ENCODE assay signal across 8 cellular contexts in genomic region chr10:28241766-28242399, GRCh38.
DNase-seq lines count a peak whose midpoint lies in the region; ATAC-seq and TF ChIP-seq lines count a peak whose summit lies in the region.

No MANE protein-coding gene starts in this region.

- TF ChIP-seq CTCF in Calu3 (IDR thresholded peaks at IDR 0.05; ENCODE audit: unreplicated experiment) = peak; percentile 82
- peak; percentile 88 to 94 for TF ChIP-seq CTCF in tibial artery (IDR thresholded peaks at IDR 0.05)

- no peaks in the 10 kb centered on the region for H3K36me3 Mint-ChIP-seq in Calu3 (ENCODE audit: insufficient read depth, unreplicated experiment)

- H3K9me3 ChIP-seq in MG63 = no peaks in the 10 kb centered on the region
- no peaks in the 10 kb centered on the region for H3K9me3 ChIP-seq in tibial artery

- peaks cover 0 to 35% (median 1%) of the 10 kb centered on the region in 4 donors for H3K4me1 ChIP-seq in tibial artery

- BruUV-seq in Calu3 (replicated peaks; lab: Mats Ljungman, UMichigan) = no TSS peak

- CTCF ChIA-PET in Calu3 (lab: Charles Lee) = interaction anchor here (0.5 to 1.6 kb wide), 13 partner anchors 9 to 870 kb away, joined by 3 to 10 read pairs (median 3); partner anchors contain the start of gene MPP7

- no peak overlapping the region for H3K27ac Mint-ChIP-seq in Calu3 (ENCODE audit: unreplicated experiment)

- H3K27me3 Mint-ChIP-seq in Calu3 (ENCODE audit: unreplicated experiment) = no peaks in the 10 kb centered on the region

- no peaks in the 10 kb centered on the region for H3K4me1 Mint-ChIP-seq in Calu3 (ENCODE audit: low read depth, unreplicated experiment)

- no peak overlapping the region for H3K4me3 Mint-ChIP-seq in Calu3 (ENCODE audit: low read depth, unreplicated experiment)

- DNase-seq in Calu3 (peak; percentile 53), MG63 (peak; percentile 15), T-helper 9 cell (peak; percentile 16), lung microvascular endothelial cell (ENCODE audit: low read depth in 2 of 2) (peak; percentile 59 to 84), tibial artery (no peak)
- peak; percentile 31 for DNase-seq in effector CD4-positive, alpha-beta T cell

- H3K27me3 ChIP-seq in MG63 = no peaks in the 10 kb centered on the region
- H3K27me3 ChIP-seq in tibial artery = no peaks in the 10 kb centered on the region

- no peak overlapping the region for H3K27ac ChIP-seq in tibial artery

- H3K4me3 ChIP-seq in MG63 (no peak overlapping the region), tibial artery (no peak overlapping the region)

- ATAC-seq in GM19455 (IDR thresholded peaks at IDR 0.05; ENCODE audit: unreplicated experiment) = peak; percentile 76
- ATAC-seq in HG02840 (IDR thresholded peaks at IDR 0.05; ENCODE audit: low FRiP score, unreplicated experiment) = no peak

- H3K36me3 ChIP-seq in MG63 (no peaks in the 10 kb centered on the region), tibial artery (peaks cover 0 to under 1% (median 0%) of the 10 kb centered on the region in 3 donors)

- no peaks in the 10 kb centered on the region for H3K9me3 Mint-ChIP-seq in Calu3 (ENCODE audit: low read depth, unreplicated experiment)

- intact Hi-C loops in Calu3 (cut with micrococcal nuclease; ENCODE audit: unreplicated experiment) = loop anchor here (1.0 to 5.0 kb wide), 5 partner anchors 63 to 871 kb away; no protein-coding TSS in a partner anchor
- intact Hi-C loops in tibial artery (cut with DNase I; ENCODE audit: low total_unique reads) = loop anchor here (2.0 to 10.0 kb wide), 3 partner anchors 499 to 797 kb away; no protein-coding TSS in a partner anchor

Comparison
In these comparisons a context has a peak if more than half of its experiments do, and no peak if none do; other contexts are left out.
1. DNase-seq: peak in Calu3 (single experiment), MG63 (single experiment), T-helper 9 cell (single experiment), effector CD4-positive, alpha-beta T cell (single experiment) and lung microvascular endothelial cell (2 of 2); none in tibial artery (0 of 2).